Comparison of ENCODE assay signal across 7 cellular contexts in genomic region chr1:172745014-172745413, GRCh38.
A peak's percentile ranks its signal among the peaks of the same experiment; 100 is the strongest.
DNase-seq lines count a peak whose midpoint lies in the region; ATAC-seq and TF ChIP-seq lines count a peak whose summit lies in the region.

No MANE protein-coding gene starts in this region.

- H3K36me3 Mint-ChIP-seq in activated naive CD8-positive, alpha-beta T cell treated with anti-CD3 and anti-CD28 coated beads, Interleukin-2, amount 50 U/mL, for 24 hours (ENCODE audit: low read depth) = no peaks in the 10 kb centered on the region

- ATAC-seq in GM18907 (IDR thresholded peaks at IDR 0.05; ENCODE audit: unreplicated experiment) = peak; percentile 71
- ATAC-seq in HG03064 (IDR thresholded peaks at IDR 0.05; ENCODE audit: low read depth, unreplicated experiment) = peak; percentile 54
- peak; percentile 73 for ATAC-seq in activated naive CD8-positive, alpha-beta T cell treated with anti-CD3 and anti-CD28 coated beads, Interleukin-2, amount 50 U/mL, for 24 hours

- H3K79me2 ChIP-seq in hepatocyte = no peaks in the 10 kb centered on the region

- H4K20me1 ChIP-seq in hepatocyte (ENCODE audit: insufficient read depth, poor library complexity, severe bottlenecking) = no peaks in the 10 kb centered on the region

- no peaks in the 10 kb centered on the region for H3K36me3 ChIP-seq in hepatocyte (replicated peaks; ENCODE audit: insufficient read depth, low read depth)

- H3K9me3 Mint-ChIP-seq in activated naive CD8-positive, alpha-beta T cell treated with anti-CD3 and anti-CD28 coated beads, Interleukin-2, amount 50 U/mL, for 24 hours = no peaks in the 10 kb centered on the region

- DNase-seq in DMS153 treated with DMSO at 0.1 percent for 48 hours (lab: John Stamatoyannopoulos, UW; ENCODE audit: unreplicated experiment) = peak; percentile 58
- peak; percentile 46 for DNase-seq in NCI-H69 (lab: John Stamatoyannopoulos, UW)
- peak; percentile 46 for DNase-seq in activated naive CD8-positive, alpha-beta T cell treated with anti-CD3 and anti-CD28 coated beads, Interleukin-2, amount 50 U/mL, for 24 hours
- peak; percentile 79 for DNase-seq in hepatocyte (ENCODE audit: low spot score)
- peak; percentile 71 for DNase-seq in smooth muscle cell of the brain vasculature (ENCODE audit: low read depth, low spot score)

- peak overlapping the region; percentile 35 for H3K27ac Mint-ChIP-seq in activated naive CD8-positive, alpha-beta T cell treated with anti-CD3 and anti-CD28 coated beads, Interleukin-2, amount 50 U/mL, for 24 hours

- no peak overlapping the region for H2AFZ ChIP-seq in hepatocyte

- H3K27ac ChIP-seq in hepatocyte = peak overlapping the region; percentile 76

- H3K4me1 ChIP-seq in hepatocyte (ENCODE audit: insufficient read depth) = peaks cover 17% of the 10 kb centered on the region

- WGBS in hepatocyte (ENCODE audit: low lambda C conversion rate, missing lambda C conversion rate) = 30% methylated on average over 2 of the region's 2 CpGs

- H3K4me2 ChIP-seq in hepatocyte = no peak overlapping the region

- H3K4me3 Mint-ChIP-seq in activated naive CD8-positive, alpha-beta T cell treated with anti-CD3 and anti-CD28 coated beads, Interleukin-2, amount 50 U/mL, for 24 hours = no peak overlapping the region

- H3K9me2 ChIP-seq in hepatocyte (replicated peaks; ENCODE audit: insufficient read depth) = no peaks in the 10 kb centered on the region

- H3K4me3 ChIP-seq in hepatocyte = no peak overlapping the region

- H3K9me3 ChIP-seq in hepatocyte (ENCODE audit: low read depth) = no peaks in the 10 kb centered on the region

- TF ChIP-seq CTCF in hepatocyte (IDR thresholded peaks at IDR 0.05; ENCODE audit: poor library complexity) = peak; percentile 73

- H3K27me3 Mint-ChIP-seq in activated naive CD8-positive, alpha-beta T cell treated with anti-CD3 and anti-CD28 coated beads, Interleukin-2, amount 50 U/mL, for 24 hours = peaks cover 12% of the 10 kb centered on the region

- H3K4me1 Mint-ChIP-seq in activated naive CD8-positive, alpha-beta T cell treated with anti-CD3 and anti-CD28 coated beads, Interleukin-2, amount 50 U/mL, for 24 hours = peaks cover 28% of the 10 kb centered on the region

- no peaks in the 10 kb centered on the region for H3K27me3 ChIP-seq in hepatocyte
